In the genomic region with DNA sequence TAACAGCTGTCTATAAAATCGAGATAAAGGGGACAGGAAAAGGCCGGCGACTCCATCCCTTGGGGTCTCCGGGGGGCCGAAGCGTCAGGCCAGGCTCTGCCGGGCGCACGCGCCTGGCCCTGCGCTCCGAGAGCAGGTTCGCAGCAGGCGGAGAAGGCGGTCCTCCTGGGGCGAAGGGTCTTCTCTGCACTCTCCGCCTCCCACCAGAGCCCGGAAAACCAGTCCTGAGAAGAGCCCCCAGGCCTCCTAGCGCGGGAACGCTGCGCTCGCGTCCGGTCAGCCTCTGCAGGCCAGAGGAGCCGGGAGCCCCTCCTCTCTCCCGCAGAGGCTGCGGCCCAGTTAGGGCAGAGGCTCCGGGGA, we compare ENCODE assay signal across 1 cellular context.
TF ChIP-seq lines count a peak whose summit lies in the region.

No MANE protein-coding gene starts in this region.

TF ChIP-seq in endothelial cell of umbilical vein, 7 proteins besides CTCF, POLR2A, EP300 and RAD21:
- TF ChIP-seq EZH2 (IDR thresholded peaks at IDR 0.05; ENCODE audit: borderline replicate concordance, low read depth, low read length, severe bottlenecking): no peak
- no peak for TF ChIP-seq FOS (IDR thresholded peaks at IDR 0.05; ENCODE audit: borderline replicate concordance, insufficient read depth, low read length)
- no peak for TF ChIP-seq MYC (IDR thresholded peaks at IDR 0.05; ENCODE audit: low read depth, low read length)
- TF ChIP-seq, protein P1, sequence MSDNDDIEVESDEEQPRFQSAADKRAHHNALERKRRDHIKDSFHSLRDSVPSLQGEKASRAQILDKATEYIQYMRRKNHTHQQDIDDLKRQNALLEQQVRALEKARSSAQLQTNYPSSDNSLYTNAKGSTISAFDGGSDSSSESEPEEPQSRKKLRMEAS (IDR thresholded peaks at IDR 0.05; ENCODE audit: insufficient read depth, insufficient read length): no peak
- TF ChIP-seq JUN (IDR thresholded peaks at IDR 0.05; ENCODE audit: borderline replicate concordance, insufficient read depth, insufficient read length, low read depth): no peak
- no peak for TF ChIP-seq POLR2AphosphoS5 (IDR thresholded peaks at IDR 0.05; ENCODE audit: insufficient read depth, low read depth, low read length)
- no peak for TF ChIP-seq GATA2 (IDR thresholded peaks at IDR 0.05; ENCODE audit: insufficient read depth, insufficient read length, low read depth, low read length)
